In the genomic region with DNA sequence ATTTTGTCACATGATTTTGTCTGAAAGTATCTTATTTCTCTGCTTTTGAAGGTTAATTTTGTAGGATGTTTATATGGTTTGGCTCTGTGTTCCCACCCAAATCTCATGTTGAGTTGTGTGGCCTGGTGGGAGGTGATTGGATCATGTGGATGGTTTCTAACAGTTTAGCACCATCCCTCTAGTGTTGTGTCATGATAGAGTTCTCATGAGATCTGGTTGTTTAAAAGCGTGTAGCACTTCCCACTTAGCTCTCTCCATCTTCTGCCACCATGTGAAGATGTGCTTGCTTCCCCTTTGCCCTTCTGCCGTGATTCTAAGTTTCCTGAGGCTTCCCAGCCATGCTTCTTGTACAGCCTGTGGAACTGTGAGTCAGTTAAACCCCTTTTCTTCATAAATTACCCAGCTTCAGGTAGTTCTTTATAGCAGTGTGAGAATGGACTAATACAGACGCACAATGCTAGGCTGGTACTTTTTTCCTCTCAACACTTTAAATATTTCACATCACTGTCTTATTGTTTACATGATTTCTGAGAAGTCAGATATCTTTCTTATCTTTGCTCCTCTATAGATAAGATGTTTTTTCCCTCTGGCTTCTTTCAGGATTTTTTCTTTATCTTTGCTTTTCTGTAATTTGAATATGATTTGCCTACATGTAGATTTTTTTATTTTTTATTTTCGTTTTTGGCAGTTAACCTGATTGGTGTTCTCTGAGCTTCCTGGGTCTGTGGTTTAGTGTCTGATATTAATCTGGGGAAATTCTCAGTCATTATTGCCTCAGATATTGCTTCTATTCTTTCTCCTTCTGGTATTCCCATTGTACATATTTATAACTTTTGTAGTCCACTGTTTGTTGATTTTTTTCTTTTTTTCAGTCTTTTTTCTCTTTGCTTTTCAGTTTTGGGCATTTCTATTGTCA, we compare ENCODE assay signal across 24 cellular contexts. TPM values are rescaled to one million over a fixed set of nuclear protein-coding genes. Genes with fewer than 3 reads are reported as not detected.
DNase-seq lines count a peak whose midpoint lies in the region; ATAC-seq and TF ChIP-seq lines count a peak whose summit lies in the region.
"Had no signal": no experiment of that assay in that cellular context is flagged by ENCODE, and none has a peak within 500 bp of the region (broad histone marks: within the 10 kb centered on the region; RNA-seq: fewer than 3 reads in every experiment).

No MANE protein-coding gene starts in this region.

- intact Hi-C loops in activated T-helper 1 cell treated with anti-CD3 and anti-CD28 coated beads, Interleukin-12 subunit alpha, Interleukin-12 subunit beta, Interleukin-2, Interleukin-4 antibody, amounts not matched to agents 30 ng/mL and 10 ng/mL and 1 ng/mL, durations not matched to agents 14 hours and 24 hours and 36 hours (cut with micrococcal nuclease), result no loop called here

- H3K27me3 ChIP-seq in endodermal cell (ENCODE audit: control insufficient read depth, insufficient read depth, low read length, poor library complexity, severe bottlenecking), result no peaks in the 10 kb centered on the region
- H3K27me3 ChIP-seq: body of pancreas, colonic mucosa, tibial artery had no signal

- H3K4me3 ChIP-seq in endodermal cell (ENCODE audit: low read length), result peak overlapping the region; percentile 38
- H3K4me3 ChIP-seq: body of pancreas, colonic mucosa, GM12878, K562, tibial artery had no signal

- no peaks in the 10 kb centered on the region for H3K27me3 Mint-ChIP-seq in activated T-cell treated with anti-CD3 and anti-CD28 coated beads, Interleukin-2, amount 50 U/mL, for 72 hours (ENCODE audit: low read depth)
- no peaks in the 10 kb centered on the region for H3K27me3 Mint-ChIP-seq in activated T-helper 1 cell treated with anti-CD3 and anti-CD28 coated beads, Interleukin-12 subunit alpha, Interleukin-12 subunit beta, Interleukin-2, Interleukin-4 antibody, amounts not matched to agents 30 ng/mL and 10 ng/mL and 1 ng/mL, durations not matched to agents 14 hours and 24 hours and 36 hours (ENCODE audit: insufficient read depth)
- H3K27me3 Mint-ChIP-seq in endodermal cell (ENCODE audit: insufficient read depth), result no peaks in the 10 kb centered on the region
- H3K27me3 Mint-ChIP-seq in stimulated activated naive CD8-positive, alpha-beta T cell treated with anti-CD3 and anti-CD28 coated beads, Interleukin-15, Interleukin-2, amounts not matched to agents 100 ng/mL and 50 ng/mL, for 24 hours, result no peaks in the 10 kb centered on the region

- ATAC-seq in activated T-cell treated with anti-CD3 and anti-CD28 coated beads, Interleukin-2, amount 50 U/mL, for 72 hours (replicated peaks in 1 of 2), result peak; percentile 36 to 49
- no peak for ATAC-seq in SK-N-SH treated with all-trans-retinoic acid at 6 μM for 48 hours
- ATAC-seq: body of pancreas, GM12878 had no signal

- WGBS in endodermal cell (ENCODE audit: insufficient coverage in 1 of 2, insufficient read length in 1 of 2), 2 experiments, result 80 to 93% methylated on average over 2 to 4 of the region's 4 CpGs

- DNase-seq in activated T-cell treated with anti-CD3 and anti-CD28 coated beads, Interleukin-2, amount 50 U/mL, for 72 hours, result no peak
- no peak for DNase-seq in activated T-cell treated with anti-CD3 and anti-CD28 coated beads, Interleukin-2, amount 50 U/mL, for 1 hour
- DNase-seq in activated T-helper 1 cell treated with anti-CD3 and anti-CD28 coated beads, Interleukin-12 subunit alpha, Interleukin-12 subunit beta, Interleukin-2, Interleukin-4 antibody, amounts not matched to agents 30 ng/mL and 10 ng/mL and 1 ng/mL, durations not matched to agents 14 hours and 24 hours and 36 hours (ENCODE audit: low spot score), result no peak
- DNase-seq in endodermal cell (no peak), GM10266 (ENCODE audit: extremely low spot score) (no peak), NCI-H187 treated with DMSO at 0.1 percent for 48 hours (lab: John Stamatoyannopoulos, UW) (no peak)
- DNase-seq: body of pancreas, colonic mucosa, DMS53, glutamatergic neuron, GOT3, NCI-H146, NCI-H2227 treated with DMSO at 0.1 percent for 48 hours, NCI-H82, nephron progenitor cell, posterior cingulate gyrus, SHP77, tibial artery had no signal

- peaks cover 26% of the 10 kb centered on the region for H3K4me1 Mint-ChIP-seq in activated T-cell treated with anti-CD3 and anti-CD28 coated beads, Interleukin-2, amount 50 U/mL, for 72 hours (ENCODE audit: low read depth)
- H3K4me1 Mint-ChIP-seq in activated T-helper 1 cell treated with anti-CD3 and anti-CD28 coated beads, Interleukin-12 subunit alpha, Interleukin-12 subunit beta, Interleukin-2, Interleukin-4 antibody, amounts not matched to agents 30 ng/mL and 10 ng/mL and 1 ng/mL, durations not matched to agents 14 hours and 24 hours and 36 hours (ENCODE audit: low read depth), result peaks cover 24% of the 10 kb centered on the region
- H3K4me1 Mint-ChIP-seq in endodermal cell, result peaks cover 3% of the 10 kb centered on the region
- H3K4me1 Mint-ChIP-seq in stimulated activated naive CD8-positive, alpha-beta T cell treated with anti-CD3 and anti-CD28 coated beads, Interleukin-15, Interleukin-2, amounts not matched to agents 100 ng/mL and 50 ng/mL, for 24 hours (ENCODE audit: low read depth), result peaks cover 24% of the 10 kb centered on the region
- H3K4me1 Mint-ChIP-seq: CD14-positive monocyte, nephron progenitor cell had no signal

- peaks cover 51% of the 10 kb centered on the region for H3K9me3 ChIP-seq in endodermal cell (ENCODE audit: control insufficient read depth, low read length)
- H3K9me3 ChIP-seq: colonic mucosa had no signal

- H3K27ac Mint-ChIP-seq in activated T-cell treated with anti-CD3 and anti-CD28 coated beads, Interleukin-2, amount 50 U/mL, for 72 hours, result peak overlapping the region; percentile 97
- peak overlapping the region; percentile 29 for H3K27ac Mint-ChIP-seq in activated T-helper 1 cell treated with anti-CD3 and anti-CD28 coated beads, Interleukin-12 subunit alpha, Interleukin-12 subunit beta, Interleukin-2, Interleukin-4 antibody, amounts not matched to agents 30 ng/mL and 10 ng/mL and 1 ng/mL, durations not matched to agents 14 hours and 24 hours and 36 hours
- no peak overlapping the region for H3K27ac Mint-ChIP-seq in endodermal cell
- H3K27ac Mint-ChIP-seq in stimulated activated naive CD8-positive, alpha-beta T cell treated with anti-CD3 and anti-CD28 coated beads, Interleukin-15, Interleukin-2, amounts not matched to agents 100 ng/mL and 50 ng/mL, for 24 hours, result peak overlapping the region; percentile 83
- H3K27ac Mint-ChIP-seq: nephron progenitor cell had no signal

- H3K4me3 Mint-ChIP-seq in activated T-cell treated with anti-CD3 and anti-CD28 coated beads, Interleukin-2, amount 50 U/mL, for 72 hours, result peak overlapping the region; percentile 64 to 86
- peak overlapping the region; percentile 24 for H3K4me3 Mint-ChIP-seq in activated T-helper 1 cell treated with anti-CD3 and anti-CD28 coated beads, Interleukin-12 subunit alpha, Interleukin-12 subunit beta, Interleukin-2, Interleukin-4 antibody, amounts not matched to agents 30 ng/mL and 10 ng/mL and 1 ng/mL, durations not matched to agents 14 hours and 24 hours and 36 hours
- H3K4me3 Mint-ChIP-seq in endodermal cell, result no peak overlapping the region
- H3K4me3 Mint-ChIP-seq in stimulated activated naive CD8-positive, alpha-beta T cell treated with anti-CD3 and anti-CD28 coated beads, Interleukin-15, Interleukin-2, amounts not matched to agents 100 ng/mL and 50 ng/mL, for 24 hours, result peak overlapping the region; percentile 49
- H3K4me3 Mint-ChIP-seq: CD14-positive monocyte, nephron progenitor cell had no signal

- peaks cover 18 to 23% of the 10 kb centered on the region in 2 donors for H3K9me3 Mint-ChIP-seq in activated T-cell treated with anti-CD3 and anti-CD28 coated beads, Interleukin-2, amount 50 U/mL, for 72 hours
- peaks cover 45% of the 10 kb centered on the region for H3K9me3 Mint-ChIP-seq in activated T-helper 1 cell treated with anti-CD3 and anti-CD28 coated beads, Interleukin-12 subunit alpha, Interleukin-12 subunit beta, Interleukin-2, Interleukin-4 antibody, amounts not matched to agents 30 ng/mL and 10 ng/mL and 1 ng/mL, durations not matched to agents 14 hours and 24 hours and 36 hours
- H3K9me3 Mint-ChIP-seq in endodermal cell, result peaks cover 44% of the 10 kb centered on the region
- H3K9me3 Mint-ChIP-seq in stimulated activated naive CD8-positive, alpha-beta T cell treated with anti-CD3 and anti-CD28 coated beads, Interleukin-15, Interleukin-2, amounts not matched to agents 100 ng/mL and 50 ng/mL, for 24 hours, result peaks cover 37% of the 10 kb centered on the region

- no peak overlapping the region for H3K27ac ChIP-seq in endodermal cell (ENCODE audit: low read depth, low read length)
- H3K27ac ChIP-seq: body of pancreas, colonic mucosa, tibial artery, VCaP had no signal

- no peaks in the 10 kb centered on the region for H3K4me1 ChIP-seq in endodermal cell (ENCODE audit: control insufficient read depth, insufficient read depth, low read length)
- H3K4me1 ChIP-seq: colonic mucosa, tibial artery had no signal

- H3K36me3 Mint-ChIP-seq in activated T-cell treated with anti-CD3 and anti-CD28 coated beads, Interleukin-2, amount 50 U/mL, for 72 hours (ENCODE audit: insufficient read depth in 2 of 2), result peaks cover 29 to 45% of the 10 kb centered on the region in 2 donors
- H3K36me3 Mint-ChIP-seq in activated T-helper 1 cell treated with anti-CD3 and anti-CD28 coated beads, Interleukin-12 subunit alpha, Interleukin-12 subunit beta, Interleukin-2, Interleukin-4 antibody, amounts not matched to agents 30 ng/mL and 10 ng/mL and 1 ng/mL, durations not matched to agents 14 hours and 24 hours and 36 hours (ENCODE audit: low read depth), result peaks cover 31% of the 10 kb centered on the region
- H3K36me3 Mint-ChIP-seq in endodermal cell (ENCODE audit: low read depth), result peaks cover 39% of the 10 kb centered on the region
- H3K36me3 Mint-ChIP-seq in stimulated activated naive CD8-positive, alpha-beta T cell treated with anti-CD3 and anti-CD28 coated beads, Interleukin-15, Interleukin-2, amounts not matched to agents 100 ng/mL and 50 ng/mL, for 24 hours (ENCODE audit: low read depth), result peaks cover 41% of the 10 kb centered on the region

- peaks cover 4% of the 10 kb centered on the region for H3K36me3 ChIP-seq in endodermal cell (ENCODE audit: control insufficient read depth, insufficient read depth, low read length)
- H3K36me3 ChIP-seq: colonic mucosa had no signal

- no peak overlapping the region for H3K9ac ChIP-seq in endodermal cell (ENCODE audit: extremely low read depth, low read length, poor library complexity, severe bottlenecking)

- no peak for TF ChIP-seq CTCF in endodermal cell (conservative IDR thresholded peaks at IDR 0.05)
- no peak for TF ChIP-seq CTCF in GM10266 (IDR thresholded peaks at IDR 0.05; ENCODE audit: control insufficient read depth, insufficient read depth, low read depth, missing control alignments)

RNA-seq across cellular contexts. Expression of a gene that starts 22.2 kb away (rescaled TPM):
- total RNA-seq in activated T-cell treated with anti-CD3 and anti-CD28 coated beads, Interleukin-2, amount 50 U/mL, for 72 hours, result 10 to 100 TPM in 1 of 2 donors, 1 to 10 TPM in 1; 5.9 to 11.0 TPM
- total RNA-seq in activated T-helper 1 cell treated with anti-CD3 and anti-CD28 coated beads, Interleukin-12 subunit alpha, Interleukin-12 subunit beta, Interleukin-2, Interleukin-4 antibody, amounts not matched to agents 30 ng/mL and 10 ng/mL and 1 ng/mL, durations not matched to agents 14 hours and 24 hours and 36 hours, result 2.6 and 3.5 TPM in 2 replicates
- 10 to 100 TPM; 25.7 to 27.8 TPM for total RNA-seq in endodermal cell
- polyA plus RNA-seq in endodermal cell (2013, experiment 1 of 2), result 17.7 TPM
- polyA plus RNA-seq in endodermal cell (2013, experiment 2 of 2), result 13.5 TPM

RNA-seq across cellular contexts. Expression of a gene that starts 22.4 kb away (rescaled TPM):
- total RNA-seq in activated T-cell treated with anti-CD3 and anti-CD28 coated beads, Interleukin-2, amount 50 U/mL, for 72 hours, result 10 to 100 TPM; 25.2 to 25.9 TPM
- total RNA-seq in activated T-helper 1 cell treated with anti-CD3 and anti-CD28 coated beads, Interleukin-12 subunit alpha, Interleukin-12 subunit beta, Interleukin-2, Interleukin-4 antibody, amounts not matched to agents 30 ng/mL and 10 ng/mL and 1 ng/mL, durations not matched to agents 14 hours and 24 hours and 36 hours, result 21.4 and 24.8 TPM in 2 replicates
- total RNA-seq in endodermal cell, result 10 to 100 TPM; 39.4 to 41.8 TPM
- polyA plus RNA-seq in endodermal cell (2013, experiment 1 of 2), result 24.6 TPM
- polyA plus RNA-seq in endodermal cell (2013, experiment 2 of 2), result 23.7 TPM
